Comparison of ENCODE assay signal across 8 cellular contexts in genomic region chr7:143901360-143901709, GRCh38. TPM values are rescaled to one million over a fixed set of nuclear protein-coding genes. Genes with fewer than 3 reads are reported as not detected.
DNase-seq lines count a peak whose midpoint lies in the region; ATAC-seq, FAIRE-seq and TF ChIP-seq lines count a peak whose summit lies in the region.

No MANE protein-coding gene starts in this region.

- H3K9me3 ChIP-seq in PC-3 (ENCODE audit: low read length): no peaks in the 10 kb centered on the region
- no peaks in the 10 kb centered on the region for H3K9me3 ChIP-seq in thyroid gland

- H3K27ac ChIP-seq in PC-3 (ENCODE audit: low read length): peak overlapping the region; percentile 84
- H3K27ac ChIP-seq in dorsolateral prefrontal cortex: peak overlapping the region; percentile 52 to 98 (median 93)
- H3K27ac ChIP-seq in thyroid gland: peak overlapping the region; percentile 91 to 100 (median 92)

- CTCF ChIA-PET in PC-3 (lab: Charles Lee): interaction anchor here (0.6 to 2.1 kb wide), 6 partner anchors 9 to 233 kb away, joined by 3 to 47 read pairs (median 14); no protein-coding TSS in a partner anchor

- TF ChIP-seq CTCF in PC-3 (conservative IDR thresholded peaks at IDR 0.05; ENCODE audit: low read depth, low read length) (no peak), dorsolateral prefrontal cortex (IDR thresholded peaks at IDR 0.05 in 54 of 56, conservative IDR thresholded peaks at IDR 0.05 in 2 of 56; ENCODE audit: low read depth in 1 of 56, partially characterized antibody in 56 of 56) (no peak), thyroid gland (IDR thresholded peaks at IDR 0.05) (no peak)

- H3K36me3 ChIP-seq in PC-3 (ENCODE audit: low read depth, low read length): no peaks in the 10 kb centered on the region
- H3K36me3 ChIP-seq in thyroid gland: no peaks in the 10 kb centered on the region

- FAIRE-seq in GM19239 (lab: Jason Lieb, UNC): no peak

- ATAC-seq in PC-3 (peak; percentile 35), GM21515 (IDR thresholded peaks at IDR 0.05; ENCODE audit: unreplicated experiment) (no peak)

- POLR2A ChIA-PET in PC-3 (lab: Charles Lee; ENCODE audit: unreplicated experiment): interaction anchor here (0.6 to 1.1 kb wide), 2 partner anchors 227 to 414 kb away, joined by 3 to 4 read pairs; no protein-coding TSS in a partner anchor

- intact Hi-C loops in PC-3 (cut with micrococcal nuclease): loop anchor here (1.0 kb wide), 3 partner anchors 111 to 226 kb away; no protein-coding TSS in a partner anchor
- intact Hi-C loops in dorsolateral prefrontal cortex (cut with DNase I): loop anchor here (1.0 to 10.0 kb wide), 3 partner anchors 15 to 123 kb away; no protein-coding TSS in a partner anchor
- intact Hi-C loops in thyroid gland (cut with DNase I): no loop called here

- peaks cover 24% of the 10 kb centered on the region for H3K4me1 ChIP-seq in PC-3 (ENCODE audit: insufficient read depth, low read length)
- peaks cover 24 to 30% of the 10 kb centered on the region in 2 donors for H3K4me1 ChIP-seq in thyroid gland

- H2AFZ ChIP-seq in PC-3 (ENCODE audit: low read length): peak overlapping the region; percentile 96

- peak overlapping the region; percentile 90 for H3K9ac ChIP-seq in PC-3 (ENCODE audit: low read length)

- H3K9me2 ChIP-seq in PC-3 (replicated peaks; ENCODE audit: low read length): no peaks in the 10 kb centered on the region

- no TSS peak for BruUV-seq in PC-3 (replicated peaks; lab: Mats Ljungman, UMichigan)

- H3F3A ChIP-seq in PC-3 (ENCODE audit: low read length, unreplicated experiment): no peaks in the 10 kb centered on the region

- H3K4me2 ChIP-seq in PC-3 (ENCODE audit: low read length): peak overlapping the region; percentile 90

- H4K20me1 ChIP-seq in PC-3 (ENCODE audit: low read length): no peaks in the 10 kb centered on the region

- TF ChIP-seq POLR2A in thyroid gland (IDR thresholded peaks at IDR 0.05): no peak

- peak overlapping the region; percentile 89 for H3K4me3 ChIP-seq in PC-3 (ENCODE audit: low read length)
- peak overlapping the region; percentile 61 to 97 (median 87) for H3K4me3 ChIP-seq in dorsolateral prefrontal cortex
- H3K4me3 ChIP-seq in thyroid gland (replicated peaks in 1 of 3): peak overlapping the region; percentile 52 to 98 (median 71)

- 0 to 1% methylated on average over 12 to 15 of the region's 15 CpGs for WGBS in thyroid gland, 2 donors

- H3K27me3 ChIP-seq in PC-3 (ENCODE audit: low read length) (no peaks in the 10 kb centered on the region), dorsolateral prefrontal cortex (no peaks in the 10 kb centered on the region), thyroid gland (no peaks in the 10 kb centered on the region)

- H3K79me2 ChIP-seq in PC-3 (ENCODE audit: low read length): peaks cover 46% of the 10 kb centered on the region

- peak; percentile 69 for DNase-seq in NCI-H524 treated with DMSO at 0.1 percent for 48 hours (lab: John Stamatoyannopoulos, UW)
- no peak for DNase-seq in NCI-H524 (lab: John Stamatoyannopoulos, UW)
- DNase-seq in PC-3: no peak
- DNase-seq in dorsolateral prefrontal cortex: peak in 5 of 10 donors; percentile 19 to 61 (median 53)
- peak; percentile 51 to 62 for DNase-seq in lung microvascular endothelial cell (ENCODE audit: low read depth in 2 of 2)
- DNase-seq in thyroid gland: peak; percentile 63 to 64
- no peak for DNase-seq in GM19239 (ENCODE audit: insufficient read length, low spot score)

RNA-seq across cellular contexts. Expression of gene TCAF1, which starts 0.6 kb away (rescaled TPM):
- total RNA-seq in PC-3 (2014; rRNA removed) (12.4 and 16.9 TPM in 2 replicates), dorsolateral prefrontal cortex (100 to 1,000 TPM in 89 of 120 experiments, 10 to 100 TPM in 31; 58.6 to 158 (median 116) TPM), lung microvascular endothelial cell (32.7 and 38.1 TPM in 2 replicates), thyroid gland (10 to 100 TPM; 55.2 to 70.0 (median 58.8) TPM)

RNA-seq across cellular contexts. Expression of gene OR2F2, which starts 33.7 kb away (rescaled TPM):
- total RNA-seq in PC-3 (2014; rRNA removed) (not detected in 2 replicates), dorsolateral prefrontal cortex (not detected), lung microvascular endothelial cell (not detected in 2 replicates), thyroid gland (not detected)

RNA-seq across cellular contexts. Expression of gene OR2F1, which starts 53.3 kb away (rescaled TPM):
- total RNA-seq in PC-3 (2014; rRNA removed) (not detected in 2 replicates), dorsolateral prefrontal cortex (under 1 TPM in 2 of 120 experiments, not detected in 118; 0.11 to 0.16 TPM), lung microvascular endothelial cell (not detected in 2 replicates), thyroid gland (not detected)

Comparison
In these comparisons a context has a peak if more than half of its experiments do, and no peak if none do; other contexts are left out.
1. DNase-seq: peak in NCI-H524 treated with DMSO at 0.1 percent for 48 hours (single experiment), lung microvascular endothelial cell (2 of 2) and thyroid gland (2 of 2); none in NCI-H524 (0 of 2), PC-3 (single experiment) and GM19239 (single experiment).
2. Peak in every context shown above with its lines, with median percentiles within 50 percentile points of each other: H3K27ac ChIP-seq and H3K4me3 ChIP-seq.